In genomic region chr15:70033529-70034140, GRCh38 we compare ENCODE assay signal across 7 cellular contexts.
A peak's percentile ranks its signal among the peaks of the same experiment; 100 is the strongest.
DNase-seq lines count a peak whose midpoint lies in the region; ATAC-seq and TF ChIP-seq lines count a peak whose summit lies in the region.

No MANE protein-coding gene starts in this region.

- H3K27ac ChIP-seq in HUES6 (ENCODE audit: low read depth, low read length) (no peak overlapping the region), spleen (no peak overlapping the region)

- H3K36me3 Mint-ChIP-seq in activated CD4-positive, alpha-beta T cell treated with anti-CD3 and anti-CD28 coated beads, Interleukin-2, amount 10 ng/mL, durations not matched to agents 24 days and 14 days (ENCODE audit: low read depth), result no peaks in the 10 kb centered on the region

- H3K9me3 ChIP-seq in HUES6 (ENCODE audit: control insufficient read depth, insufficient read depth, low read depth, low read length), result no peaks in the 10 kb centered on the region
- H3K9me3 ChIP-seq in spleen, result no peaks in the 10 kb centered on the region

- H3K4me3 ChIP-seq in HUES6 (ENCODE audit: low read depth, low read length), result peak overlapping the region; percentile 13; the same call in 1 of the 2 replicates
- H3K4me3 ChIP-seq in fibroblast of villous mesenchyme (ENCODE audit: low read depth, low read length), result no peak overlapping the region
- no peak overlapping the region for H3K4me3 ChIP-seq in spleen

- no peak overlapping the region for H3K27ac Mint-ChIP-seq in activated CD4-positive, alpha-beta T cell treated with anti-CD3 and anti-CD28 coated beads, Interleukin-2, amount 10 ng/mL, durations not matched to agents 24 days and 14 days

- no peaks in the 10 kb centered on the region for H3K9me3 Mint-ChIP-seq in activated CD4-positive, alpha-beta T cell treated with anti-CD3 and anti-CD28 coated beads, Interleukin-2, amount 10 ng/mL, durations not matched to agents 24 days and 14 days

- peak overlapping the region; percentile 2 for H3K9ac ChIP-seq in HUES6 (ENCODE audit: low read length)

- intact Hi-C loops in spleen (cut with DNase I; ENCODE audit: low total_unique reads), result no loop called here
- intact Hi-C loops in activated CD4-positive, alpha-beta T cell treated with anti-CD3 and anti-CD28 coated beads, Interleukin-2, amount 10 ng/mL, durations not matched to agents 24 days and 14 days (cut with micrococcal nuclease), result no loop called here

- TF ChIP-seq CTCF in fibroblast of villous mesenchyme (IDR thresholded peaks at IDR 0.05; ENCODE audit: insufficient read depth, low read depth, low read length) (no peak), spleen (IDR thresholded peaks at IDR 0.05 in 8 of 11, conservative IDR thresholded peaks at IDR 0.05 in 3 of 11) (no peak)

- peaks cover 6% of the 10 kb centered on the region for H3K27me3 Mint-ChIP-seq in activated CD4-positive, alpha-beta T cell treated with anti-CD3 and anti-CD28 coated beads, Interleukin-2, amount 10 ng/mL, durations not matched to agents 24 days and 14 days

- no peak for ATAC-seq in HG02678 (IDR thresholded peaks at IDR 0.05; ENCODE audit: unreplicated experiment)

- WGBS in spleen, 5 donors, result 65 to 85% (median 75%) methylated on average over 30 to 35 of the region's 35 CpGs

- H3K27me3 ChIP-seq in HUES6 (ENCODE audit: control insufficient read depth, insufficient read depth, low read length) (peaks cover 9% of the 10 kb centered on the region; the same call in 1 of the 2 replicates), spleen (replicated peaks in 1 of 7) (peaks cover 0 to 20% (median 0%) of the 10 kb centered on the region in 7 donors)

- H3K4me1 ChIP-seq in HUES6 (ENCODE audit: control insufficient read depth, insufficient read depth, low read length), result peaks cover 14% of the 10 kb centered on the region; the same call in 1 of the 2 replicates
- H3K4me1 ChIP-seq in spleen, result peaks cover 8 to 32% (median 29%) of the 10 kb centered on the region in 6 donors

- H3K4me1 Mint-ChIP-seq in activated CD4-positive, alpha-beta T cell treated with anti-CD3 and anti-CD28 coated beads, Interleukin-2, amount 10 ng/mL, durations not matched to agents 24 days and 14 days, result no peaks in the 10 kb centered on the region

- no peak overlapping the region for H3K4me3 Mint-ChIP-seq in activated CD4-positive, alpha-beta T cell treated with anti-CD3 and anti-CD28 coated beads, Interleukin-2, amount 10 ng/mL, durations not matched to agents 24 days and 14 days

- no peak for TF ChIP-seq POLR2A in spleen (IDR thresholded peaks at IDR 0.05)

- H3K36me3 ChIP-seq in HUES6 (ENCODE audit: control insufficient read depth, insufficient read depth, low read length) (no peaks in the 10 kb centered on the region), spleen (no peaks in the 10 kb centered on the region)

- peak; percentile 15 for DNase-seq in NCI-H774 (lab: John Stamatoyannopoulos, UW)
- DNase-seq in fibroblast of villous mesenchyme (ENCODE audit: low read depth), result peak; percentile 51
- peak; percentile 70 for DNase-seq in spleen
- no peak for DNase-seq in activated CD4-positive, alpha-beta T cell treated with anti-CD3 and anti-CD28 coated beads, Interleukin-2, amount 10 ng/mL, durations not matched to agents 24 days and 14 days
- no peak for DNase-seq in activated naive CD4-positive, alpha-beta T cell treated with Interleukin-2 at 50 U/mL for 16 hours

Comparison
In these comparisons a context has a peak if more than half of its experiments do, and no peak if none do; other contexts are left out.
1. DNase-seq: peak in NCI-H774 (single experiment), fibroblast of villous mesenchyme (single experiment) and spleen (single experiment); none in activated CD4-positive, alpha-beta T cell treated with anti-CD3 and anti-CD28 coated beads, Interleukin-2, amount 10 ng/mL, durations not matched to agents 24 days and 14 days (single experiment) and activated naive CD4-positive, alpha-beta T cell treated with Interleukin-2 at 50 U/mL for 16 hours (single experiment).